19 cellular contexts compared by ENCODE assay signal in genomic region chr2:235149736-235150135, GRCh38.
"Had no signal": no experiment of that assay in that cellular context is flagged by ENCODE, and none has a peak within 500 bp of the region (broad histone marks: within the 10 kb centered on the region; RNA-seq: fewer than 3 reads in every experiment).

No MANE protein-coding gene starts in this region.

- H3K4me3 ChIP-seq: body of pancreas, esophagus muscularis mucosa, pancreas, right lobe of liver, smooth muscle cell, thoracic aorta, upper lobe of right lung had no signal

- DNase-seq: activated CD4-positive, alpha-beta memory T cell treated with anti-CD3 and anti-CD28 coated beads for 36 hours; activated CD4-positive, alpha-beta T cell treated with anti-CD3 and anti-CD28 coated beads for 48 hours; activated effector memory CD4-positive, alpha-beta T cell treated with anti-CD3 and anti-CD28 coated beads, Interleukin-2, amount 50 U/mL, for 16 hours; activated naive CD4-positive, alpha-beta T cell treated with anti-CD3 and anti-CD28 coated beads, Interleukin-2, amount 50 U/mL, for 16 hours; activated naive CD8-positive, alpha-beta T cell treated with anti-CD3 and anti-CD28 coated beads, Interleukin-2, amount 50 U/mL, for 24 hours; body of pancreas; mesendoderm; naive thymus-derived CD4-positive, alpha-beta T cell; stimulated activated CD4-positive, alpha-beta T cell treated with anti-CD3 and anti-CD28 coated beads, Interleukin-15, amount 100 ng/mL, for 24 hours; stimulated activated CD4-positive, alpha-beta T cell treated with anti-CD3 and anti-CD28 coated beads, Interleukin-2, amount 100 ng/mL, for 48 hours; stimulated activated CD8-positive, alpha-beta memory T cell treated with anti-CD3 and anti-CD28 coated beads, Interleukin-4, amount 100 ng/mL, for 48 hours; stimulated activated naive B cell treated with anti-CD40 and anti-IgM and Interleukin-4, amounts not matched to agents 10 μg/mL and 1 μg/mL and 100 μg/mL, for 72 hours; upper lobe of right lung had no signal

- H3K9me3 ChIP-seq: body of pancreas, esophagus muscularis mucosa, neutrophil, pancreas, right lobe of liver, thoracic aorta, upper lobe of right lung had no signal

- ATAC-seq: activated naive CD8-positive, alpha-beta T cell treated with anti-CD3 and anti-CD28 coated beads, Interleukin-2, amount 50 U/mL, for 24 hours; body of pancreas; naive thymus-derived CD4-positive, alpha-beta T cell; right lobe of liver; stimulated activated naive B cell treated with anti-CD40 and anti-IgM and Interleukin-4, amounts not matched to agents 10 μg/mL and 1 μg/mL and 100 μg/mL, for 72 hours; upper lobe of right lung had no signal

- H3K4me1 ChIP-seq: body of pancreas, esophagus muscularis mucosa, pancreas, right lobe of liver, upper lobe of right lung had no signal

- H3K27me3 ChIP-seq: body of pancreas, neutrophil, pancreas, right lobe of liver, upper lobe of right lung had no signal

- H3K36me3 ChIP-seq: esophagus muscularis mucosa, neutrophil, pancreas, right lobe of liver, thoracic aorta, upper lobe of right lung had no signal

- H3K27ac ChIP-seq: esophagus muscularis mucosa, neutrophil, right lobe of liver, thoracic aorta, upper lobe of right lung had no signal
